Comparison of ENCODE assay signal across 2 cellular contexts in genomic region chr4:169594560-169595195, GRCh38.
TF ChIP-seq lines count a peak whose summit lies in the region.

No MANE protein-coding gene starts in this region.

TF ChIP-seq in SK-N-SH treated with all-trans-retinoic acid at 6 μM for 48 hours, 23 proteins besides CTCF, POLR2A, EP300 and RAD21 (continued from another document):
- TF ChIP-seq POU6F1 (CRISPR knock-in tag; IDR thresholded peaks at IDR 0.05; ENCODE audit: borderline replicate concordance, low read depth) (no peak), ARNTL (CRISPR knock-in tag; IDR thresholded peaks at IDR 0.05; ENCODE audit: borderline replicate concordance, low read depth) (no peak), TSHZ2 (CRISPR knock-in tag; IDR thresholded peaks at IDR 0.05) (no peak)

TF ChIP-seq in SK-N-SH, 30 proteins besides CTCF, POLR2A, EP300 and RAD21 (continued from another document):
- TF ChIP-seq ZBTB33 (IDR thresholded peaks at IDR 0.05; ENCODE audit: borderline replicate concordance, low read depth) = no peak
- TF ChIP-seq MEF2A (IDR thresholded peaks at IDR 0.05; ENCODE audit: borderline replicate concordance, low read depth) = no peak
- TF ChIP-seq EZH2phosphoT487 (IDR thresholded peaks at IDR 0.05; ENCODE audit: borderline replicate concordance, low read depth) = no peak
- TF ChIP-seq RXRA (IDR thresholded peaks at IDR 0.05; ENCODE audit: borderline replicate concordance, low read depth) = no peak
- no peak for TF ChIP-seq CHD2 (IDR thresholded peaks at IDR 0.05; ENCODE audit: low read length, partially characterized antibody)
- no peak for TF ChIP-seq YY1 (IDR thresholded peaks at IDR 0.05; ENCODE audit: low read depth)
- TF ChIP-seq FOXM1 (IDR thresholded peaks at IDR 0.05; ENCODE audit: low read depth) = no peak
- TF ChIP-seq IRF3 (IDR thresholded peaks at IDR 0.05; ENCODE audit: low read depth, low read length) = no peak
- TF ChIP-seq JUND (IDR thresholded peaks at IDR 0.05) = no peak
- no peak for TF ChIP-seq NRF1 (IDR thresholded peaks at IDR 0.05; ENCODE audit: low read depth, low read length)
